ENCODE assay signal across 1 cellular context in the genomic region with DNA sequence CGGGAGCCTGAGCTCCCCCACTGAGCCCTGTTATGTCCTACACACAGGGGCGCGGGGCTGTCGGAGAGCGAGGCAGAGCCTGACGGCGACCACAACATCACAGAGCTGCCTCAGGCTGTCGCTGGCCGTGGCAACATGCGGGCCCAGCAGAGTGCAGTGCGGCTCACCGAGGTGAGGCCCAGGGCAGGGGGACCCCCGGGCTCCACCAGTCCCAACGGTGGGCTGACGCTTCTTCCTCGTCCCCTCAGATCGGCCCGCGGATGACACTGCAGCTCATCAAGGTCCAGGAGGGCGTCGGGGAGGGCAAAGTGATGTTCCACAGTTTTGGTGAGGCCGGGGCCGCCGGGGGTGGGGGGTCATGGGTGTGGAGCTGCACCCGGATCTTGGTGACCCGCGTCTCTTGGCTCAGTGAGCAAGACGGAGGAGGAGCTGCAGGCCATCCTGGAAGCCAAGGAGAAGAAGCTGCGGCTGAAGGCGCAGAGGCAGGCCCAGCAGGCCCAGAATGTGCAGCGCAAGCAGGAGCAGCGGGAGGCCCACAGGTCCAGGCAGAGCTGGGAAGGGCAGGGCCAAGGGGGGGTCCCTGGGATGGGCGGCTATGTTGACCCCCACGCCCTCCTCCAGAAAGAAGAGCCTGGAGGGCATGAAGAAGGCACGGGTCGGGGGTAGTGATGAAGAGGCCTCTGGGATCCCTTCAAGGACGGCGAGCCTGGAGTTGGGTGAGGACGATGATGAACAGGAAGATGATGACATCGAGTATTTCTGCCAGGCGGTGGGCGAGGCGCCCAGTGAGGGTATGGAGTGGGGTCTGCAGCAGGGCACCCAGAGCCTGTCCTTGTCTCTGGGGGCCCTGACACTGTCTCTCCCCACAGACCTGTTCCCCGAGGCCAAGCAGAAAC.
TF ChIP-seq lines count a peak whose summit lies in the region.

No MANE protein-coding gene starts in this region.

TF ChIP-seq in SK-N-SH, 30 proteins besides CTCF, POLR2A, EP300 and RAD21 (continued from another document):
- TF ChIP-seq, protein P1, sequence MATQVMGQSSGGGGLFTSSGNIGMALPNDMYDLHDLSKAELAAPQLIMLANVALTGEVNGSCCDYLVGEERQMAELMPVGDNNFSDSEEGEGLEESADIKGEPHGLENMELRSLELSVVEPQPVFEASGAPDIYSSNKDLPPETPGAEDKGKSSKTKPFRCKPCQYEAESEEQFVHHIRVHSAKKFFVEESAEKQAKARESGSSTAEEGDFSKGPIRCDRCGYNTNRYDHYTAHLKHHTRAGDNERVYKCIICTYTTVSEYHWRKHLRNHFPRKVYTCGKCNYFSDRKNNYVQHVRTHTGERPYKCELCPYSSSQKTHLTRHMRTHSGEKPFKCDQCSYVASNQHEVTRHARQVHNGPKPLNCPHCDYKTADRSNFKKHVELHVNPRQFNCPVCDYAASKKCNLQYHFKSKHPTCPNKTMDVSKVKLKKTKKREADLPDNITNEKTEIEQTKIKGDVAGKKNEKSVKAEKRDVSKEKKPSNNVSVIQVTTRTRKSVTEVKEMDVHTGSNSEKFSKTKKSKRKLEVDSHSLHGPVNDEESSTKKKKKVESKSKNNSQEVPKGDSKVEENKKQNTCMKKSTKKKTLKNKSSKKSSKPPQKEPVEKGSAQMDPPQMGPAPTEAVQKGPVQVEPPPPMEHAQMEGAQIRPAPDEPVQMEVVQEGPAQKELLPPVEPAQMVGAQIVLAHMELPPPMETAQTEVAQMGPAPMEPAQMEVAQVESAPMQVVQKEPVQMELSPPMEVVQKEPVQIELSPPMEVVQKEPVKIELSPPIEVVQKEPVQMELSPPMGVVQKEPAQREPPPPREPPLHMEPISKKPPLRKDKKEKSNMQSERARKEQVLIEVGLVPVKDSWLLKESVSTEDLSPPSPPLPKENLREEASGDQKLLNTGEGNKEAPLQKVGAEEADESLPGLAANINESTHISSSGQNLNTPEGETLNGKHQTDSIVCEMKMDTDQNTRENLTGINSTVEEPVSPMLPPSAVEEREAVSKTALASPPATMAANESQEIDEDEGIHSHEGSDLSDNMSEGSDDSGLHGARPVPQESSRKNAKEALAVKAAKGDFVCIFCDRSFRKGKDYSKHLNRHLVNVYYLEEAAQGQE (IDR thresholded peaks at IDR 0.05; ENCODE audit: low read depth, low read length) = no peak
- TF ChIP-seq TAF1 (IDR thresholded peaks at IDR 0.05; ENCODE audit: borderline replicate concordance, low read depth, low read length) (no peak), ELF1 (IDR thresholded peaks at IDR 0.05) (no peak), CHD2 (IDR thresholded peaks at IDR 0.05; ENCODE audit: low read length, partially characterized antibody) (no peak), TEAD4 (IDR thresholded peaks at IDR 0.05; ENCODE audit: borderline replicate concordance, insufficient read depth) (no peak)
